In genomic region chr11:57444362-57445074, GRCh38 we compare ENCODE assay signal across 1 cellular context.
TF ChIP-seq lines count a peak whose summit lies in the region.

No MANE protein-coding gene starts in this region.

TF ChIP-seq in K562, 482 proteins besides CTCF, POLR2A, EP300 and RAD21 (continued from another document):
- TF ChIP-seq RCOR1 (IDR thresholded peaks at IDR 0.05; ENCODE audit: borderline replicate concordance in 1 of 2, low read depth in 2 of 2, low read length in 2 of 2) (peak; percentile 14 to 80; a peak in 2 of 4 replicates), ATF3 (IDR thresholded peaks at IDR 0.05) (peak; percentile 63), ATF3 (CRISPR knock-in tag; conservative IDR thresholded peaks at IDR 0.05) (no peak), ZNF740 (CRISPR knock-in tag; IDR thresholded peaks at IDR 0.05) (no peak), ZNF740 (tag; IDR thresholded peaks at IDR 0.05) (no peak), DPF2 (IDR thresholded peaks at IDR 0.05) (0 out of 2 replicates have a peak, but pooled peaks have one; percentile 27), HDAC8 (tag; IDR thresholded peaks at IDR 0.05) (no peak), SMAD2 (IDR thresholded peaks at IDR 0.05; ENCODE audit: low read depth, low read length) (no peak), TAL1 (IDR thresholded peaks at IDR 0.05) (peak; percentile 14; the same call in 1 of the 2 replicates), STAT5A (IDR thresholded peaks at IDR 0.05; ENCODE audit: borderline replicate concordance, low read length) (0 out of 2 replicates have a peak, but pooled peaks have one; percentile 23), HINFP (tag; conservative IDR thresholded peaks at IDR 0.05; ENCODE audit: low read depth) (no peak), RBM25 (IDR thresholded peaks at IDR 0.05; ENCODE audit: low read depth, low read length, severe bottlenecking) (peak; percentile 33), CREB3 (tag; conservative IDR thresholded peaks at IDR 0.05; ENCODE audit: low read depth) (no peak), CBFA2T2 (conservative IDR thresholded peaks at IDR 0.05) (peak; percentile 50), MIER1 (IDR thresholded peaks at IDR 0.05; ENCODE audit: low read depth) (no peak), SMARCA4 (IDR thresholded peaks at IDR 0.05) (0 out of 2 replicates have a peak, but pooled peaks have one; percentile 31)
- TF ChIP-seq, protein P1, sequence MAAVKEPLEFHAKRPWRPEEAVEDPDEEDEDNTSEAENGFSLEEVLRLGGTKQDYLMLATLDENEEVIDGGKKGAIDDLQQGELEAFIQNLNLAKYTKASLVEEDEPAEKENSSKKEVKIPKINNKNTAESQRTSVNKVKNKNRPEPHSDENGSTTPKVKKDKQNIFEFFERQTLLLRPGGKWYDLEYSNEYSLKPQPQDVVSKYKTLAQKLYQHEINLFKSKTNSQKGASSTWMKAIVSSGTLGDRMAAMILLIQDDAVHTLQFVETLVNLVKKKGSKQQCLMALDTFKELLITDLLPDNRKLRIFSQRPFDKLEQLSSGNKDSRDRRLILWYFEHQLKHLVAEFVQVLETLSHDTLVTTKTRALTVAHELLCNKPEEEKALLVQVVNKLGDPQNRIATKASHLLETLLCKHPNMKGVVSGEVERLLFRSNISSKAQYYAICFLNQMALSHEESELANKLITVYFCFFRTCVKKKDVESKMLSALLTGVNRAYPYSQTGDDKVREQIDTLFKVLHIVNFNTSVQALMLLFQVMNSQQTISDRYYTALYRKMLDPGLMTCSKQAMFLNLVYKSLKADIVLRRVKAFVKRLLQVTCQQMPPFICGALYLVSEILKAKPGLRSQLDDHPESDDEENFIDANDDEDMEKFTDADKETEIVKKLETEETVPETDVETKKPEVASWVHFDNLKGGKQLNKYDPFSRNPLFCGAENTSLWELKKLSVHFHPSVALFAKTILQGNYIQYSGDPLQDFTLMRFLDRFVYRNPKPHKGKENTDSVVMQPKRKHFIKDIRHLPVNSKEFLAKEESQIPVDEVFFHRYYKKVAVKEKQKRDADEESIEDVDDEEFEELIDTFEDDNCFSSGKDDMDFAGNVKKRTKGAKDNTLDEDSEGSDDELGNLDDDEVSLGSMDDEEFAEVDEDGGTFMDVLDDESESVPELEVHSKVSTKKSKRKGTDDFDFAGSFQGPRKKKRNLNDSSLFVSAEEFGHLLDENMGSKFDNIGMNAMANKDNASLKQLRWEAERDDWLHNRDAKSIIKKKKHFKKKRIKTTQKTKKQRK (IDR thresholded peaks at IDR 0.05; ENCODE audit: borderline replicate concordance, low read depth, low read length): no peak
- TF ChIP-seq, protein P2, sequence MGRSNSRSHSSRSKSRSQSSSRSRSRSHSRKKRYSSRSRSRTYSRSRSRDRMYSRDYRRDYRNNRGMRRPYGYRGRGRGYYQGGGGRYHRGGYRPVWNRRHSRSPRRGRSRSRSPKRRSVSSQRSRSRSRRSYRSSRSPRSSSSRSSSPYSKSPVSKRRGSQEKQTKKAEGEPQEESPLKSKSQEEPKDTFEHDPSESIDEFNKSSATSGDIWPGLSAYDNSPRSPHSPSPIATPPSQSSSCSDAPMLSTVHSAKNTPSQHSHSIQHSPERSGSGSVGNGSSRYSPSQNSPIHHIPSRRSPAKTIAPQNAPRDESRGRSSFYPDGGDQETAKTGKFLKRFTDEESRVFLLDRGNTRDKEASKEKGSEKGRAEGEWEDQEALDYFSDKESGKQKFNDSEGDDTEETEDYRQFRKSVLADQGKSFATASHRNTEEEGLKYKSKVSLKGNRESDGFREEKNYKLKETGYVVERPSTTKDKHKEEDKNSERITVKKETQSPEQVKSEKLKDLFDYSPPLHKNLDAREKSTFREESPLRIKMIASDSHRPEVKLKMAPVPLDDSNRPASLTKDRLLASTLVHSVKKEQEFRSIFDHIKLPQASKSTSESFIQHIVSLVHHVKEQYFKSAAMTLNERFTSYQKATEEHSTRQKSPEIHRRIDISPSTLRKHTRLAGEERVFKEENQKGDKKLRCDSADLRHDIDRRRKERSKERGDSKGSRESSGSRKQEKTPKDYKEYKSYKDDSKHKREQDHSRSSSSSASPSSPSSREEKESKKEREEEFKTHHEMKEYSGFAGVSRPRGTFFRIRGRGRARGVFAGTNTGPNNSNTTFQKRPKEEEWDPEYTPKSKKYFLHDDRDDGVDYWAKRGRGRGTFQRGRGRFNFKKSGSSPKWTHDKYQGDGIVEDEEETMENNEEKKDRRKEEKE (IDR thresholded peaks at IDR 0.05; ENCODE audit: borderline replicate concordance in 1 of 2, control insufficient read depth in 1 of 2, low read depth in 2 of 2, low read length in 1 of 2): no peak
TF ChIP-seq in K562: peak in this region for 25.
